In genomic region chr15:49046113-49046883, GRCh38 we compare ENCODE assay signal across 8 cellular contexts. TPM values are rescaled to one million over a fixed set of nuclear protein-coding genes. Genes with fewer than 3 reads are reported as not detected.
DNase-seq lines count a peak whose midpoint lies in the region; ATAC-seq, FAIRE-seq and TF ChIP-seq lines count a peak whose summit lies in the region.

SECISBP2L (minus strand) TSS chr15:49046446; CDS start chr15:49046299, 147 bp downstream.

- intact Hi-C loops in endothelial cell of umbilical vein (cut with micrococcal nuclease): loop anchor here (1.0 to 10.0 kb wide), 7 partner anchors 15 to 715 kb away; partner anchors contain the start of genes COPS2, DUT and EID1

- peak; percentile 94 for ATAC-seq in GM21423 (IDR thresholded peaks at IDR 0.05; ENCODE audit: unreplicated experiment)

- peak; percentile 73 for TF ChIP-seq CTCF in OCI-LY1 (IDR thresholded peaks at IDR 0.05; ENCODE audit: low read length)
- TF ChIP-seq CTCF in endothelial cell of umbilical vein (IDR thresholded peaks at IDR 0.05; ENCODE audit: extremely low read depth in 1 of 2, insufficient read depth in 1 of 2, low read depth in 1 of 2, low read length in 2 of 2): peak; percentile 23 to 49

- BruUV-seq in endothelial cell of umbilical vein (replicated peaks; lab: Mats Ljungman, UMichigan): no TSS peak

- H3K4me3 ChIP-seq in HUES6 (ENCODE audit: low read depth, low read length) (peak within 1 kb of the TSS; percentile 82), OCI-LY1 (ENCODE audit: low read depth, low read length, poor library complexity, severe bottlenecking) (peak within 1 kb of the TSS; percentile 84), endothelial cell of umbilical vein (replicated peaks in 1 of 3; ENCODE audit: insufficient read depth in 1 of 3, low read depth in 1 of 3, low read length in 3 of 3) (peak within 1 kb of the TSS; percentile 75 to 98 (median 80))

- CTCF ChIA-PET in endothelial cell of umbilical vein (lab: Charles Lee): interaction anchor here (0.7 to 5.1 kb wide), 11 partner anchors 8 to 375 kb away, joined by 3 to 36 read pairs (median 4); partner anchors contain the start of genes COPS2 and SHC4

- peak; percentile 88 for FAIRE-seq in endothelial cell of umbilical vein (lab: Jason Lieb, UNC)

- DNase-seq in DMS 273 (lab: John Stamatoyannopoulos, UW; ENCODE audit: unreplicated experiment) (peak; percentile 95), endothelial cell of umbilical vein (ENCODE audit: low read depth, low spot score) (peak; percentile 97), middle frontal gyrus (ENCODE audit: extremely low spot score, low spot score) (peak; percentile 90)
- DNase-seq in activated CD8-positive, alpha-beta memory T cell treated with anti-CD3 and anti-CD28 coated beads, Interleukin-2, amount 50 U/mL, for 48 hours: peak; percentile 92
- peak; percentile 79 to 86 for DNase-seq in stimulated activated CD8-positive, alpha-beta memory T cell treated with anti-CD3 and anti-CD28 coated beads, Interleukin-2, amount 100 ng/mL, for 48 hours (ENCODE audit: low read depth in 2 of 2)

- H3K9ac ChIP-seq in HUES6 (ENCODE audit: low read length) (peak within 1 kb of the TSS; percentile 75), OCI-LY1 (ENCODE audit: low read length) (peak within 1 kb of the TSS; percentile 75), endothelial cell of umbilical vein (replicated peaks; ENCODE audit: extremely low read depth, insufficient read depth, low read length) (peak within 1 kb of the TSS; percentile 90)

- POLR2A ChIA-PET in endothelial cell of umbilical vein (lab: Charles Lee): interaction anchor here (1.5 kb wide), 1 partner anchor 14 kb away, joined by 4 read pairs; no protein-coding TSS in a partner anchor

- no peaks in the 10 kb centered on the region for H3F3A ChIP-seq in OCI-LY1 (ENCODE audit: insufficient read depth, low read length)

- H3K4me1 ChIP-seq in HUES6 (ENCODE audit: control insufficient read depth, insufficient read depth, low read length) (peaks cover 14% of the 10 kb centered on the region), OCI-LY1 (ENCODE audit: insufficient read depth, low read length, severe bottlenecking) (peaks cover 19% of the 10 kb centered on the region), endothelial cell of umbilical vein (ENCODE audit: control insufficient read depth, extremely low read depth, insufficient read depth, low read length) (peaks cover 18% of the 10 kb centered on the region)

- H3K9me3 ChIP-seq in HUES6 (ENCODE audit: control insufficient read depth, insufficient read depth, low read depth, low read length): peaks cover 1% of the 10 kb centered on the region; the same call in 1 of the 2 replicates
- no peaks in the 10 kb centered on the region for H3K9me3 ChIP-seq in OCI-LY1 (ENCODE audit: low read length)
- no peaks in the 10 kb centered on the region for H3K9me3 ChIP-seq in endothelial cell of umbilical vein (replicated peaks; ENCODE audit: control insufficient read depth, insufficient read depth, low read length)

- H3K79me2 ChIP-seq in OCI-LY1 (ENCODE audit: insufficient read depth, low read length) (0 out of 2 replicates have a peak, but pooled peaks cover 19% of the 10 kb centered on the region), endothelial cell of umbilical vein (ENCODE audit: control insufficient read depth, insufficient read depth, low read length) (peaks cover 35% of the 10 kb centered on the region)

- H3K27ac ChIP-seq in HUES6 (ENCODE audit: low read depth, low read length) (peak within 1 kb of the TSS; percentile 57; the same call in 1 of the 2 replicates), OCI-LY1 (ENCODE audit: low read depth, low read length, poor library complexity, severe bottlenecking) (peak within 1 kb of the TSS; percentile 50), endothelial cell of umbilical vein (ENCODE audit: insufficient read depth, low read depth, low read length) (peak within 1 kb of the TSS; percentile 74)

- H3K4me2 ChIP-seq in OCI-LY1 (ENCODE audit: low read length) (peak within 1 kb of the TSS; percentile 97), endothelial cell of umbilical vein (ENCODE audit: insufficient read depth, low read length) (peak within 1 kb of the TSS; percentile 100)

- no peaks in the 10 kb centered on the region for H3K9me2 ChIP-seq in OCI-LY1 (ENCODE audit: low read depth, low read length)

- H3K36me3 ChIP-seq in HUES6 (ENCODE audit: control insufficient read depth, insufficient read depth, low read length) (no peaks in the 10 kb centered on the region), OCI-LY1 (ENCODE audit: insufficient read depth, low read length) (no peaks in the 10 kb centered on the region), endothelial cell of umbilical vein (ENCODE audit: control insufficient read depth in 2 of 2, extremely low read depth in 1 of 2, insufficient read depth in 2 of 2, low read length in 2 of 2) (no peaks in the 10 kb centered on the region)

- peak within 1 kb of the TSS; percentile 76 for H2AFZ ChIP-seq in OCI-LY1 (ENCODE audit: low read length)
- peak within 1 kb of the TSS; percentile 100 for H2AFZ ChIP-seq in endothelial cell of umbilical vein (ENCODE audit: low read depth, low read length)

- no peaks in the 10 kb centered on the region for H4K20me1 ChIP-seq in OCI-LY1 (ENCODE audit: insufficient read depth, low read length)
- H4K20me1 ChIP-seq in endothelial cell of umbilical vein (replicated peaks; ENCODE audit: control insufficient read depth, extremely low read depth, insufficient read depth, low read length): peaks cover 2% of the 10 kb centered on the region

- TF ChIP-seq POLR2A in endothelial cell of umbilical vein (IDR thresholded peaks at IDR 0.05; ENCODE audit: low read depth, low read length): peak; percentile 51

- H3K9me1 ChIP-seq in endothelial cell of umbilical vein (replicated peaks; ENCODE audit: control insufficient read depth, extremely low read depth, insufficient read depth, low read length): no peaks in the 10 kb centered on the region

- no peaks in the 10 kb centered on the region for H3K27me3 ChIP-seq in HUES6 (ENCODE audit: control insufficient read depth, insufficient read depth, low read length)
- H3K27me3 ChIP-seq in OCI-LY1 (ENCODE audit: insufficient read depth, low read length): no peaks in the 10 kb centered on the region
- peaks cover 0 to 1% of the 10 kb centered on the region in 2 experiments for H3K27me3 ChIP-seq in endothelial cell of umbilical vein (ENCODE audit: control insufficient read depth in 2 of 2, insufficient read depth in 2 of 2, low read length in 2 of 2)

- dilution Hi-C loops in endothelial cell of umbilical vein (cut with MboI; ENCODE audit: extremely low pct_ligation_motif_present, low sequenced_read_pairs): no loop called here

TF ChIP-seq in endothelial cell of umbilical vein, 7 proteins besides CTCF, POLR2A, EP300 and RAD21:
- TF ChIP-seq EZH2 (IDR thresholded peaks at IDR 0.05; ENCODE audit: borderline replicate concordance, low read depth, low read length, severe bottlenecking) (no peak), FOS (IDR thresholded peaks at IDR 0.05; ENCODE audit: borderline replicate concordance, insufficient read depth, low read length) (no peak), POLR2AphosphoS5 (IDR thresholded peaks at IDR 0.05; ENCODE audit: insufficient read depth, low read depth, low read length) (no peak), MAX (IDR thresholded peaks at IDR 0.05; ENCODE audit: insufficient read depth, insufficient read length) (peak; percentile 35), JUN (IDR thresholded peaks at IDR 0.05; ENCODE audit: borderline replicate concordance, insufficient read depth, insufficient read length, low read depth) (no peak), GATA2 (IDR thresholded peaks at IDR 0.05; ENCODE audit: insufficient read depth, insufficient read length, low read depth, low read length) (no peak)

RNA-seq across cellular contexts. Expression of gene SECISBP2L, which starts in this region (rescaled TPM):
- total RNA-seq in endothelial cell of umbilical vein: 44.7 and 52.3 TPM in 2 replicates
- 23.1 and 23.2 TPM in 2 replicates for polyA plus RNA-seq in endothelial cell of umbilical vein
- polyA plus RNA-seq in endothelial cell of umbilical vein (2011; cell fraction: cytosol; rRNA removed): 9.3 and 10.1 TPM in 2 replicates
- polyA plus RNA-seq in endothelial cell of umbilical vein (2011; cell fraction: nucleus; rRNA removed): 25.5 and 26.3 TPM in 2 replicates
- polyA plus RNA-seq in endothelial cell of umbilical vein (2012): 16.2 and 20.6 TPM in 2 replicates
- 115 TPM in 2 replicates for polyA minus RNA-seq in endothelial cell of umbilical vein
- polyA minus RNA-seq in endothelial cell of umbilical vein (2011; cell fraction: cytosol; rRNA and poly(A)+ RNA removed): 11.1 TPM
- 101 and 132 TPM in 2 replicates for polyA minus RNA-seq in endothelial cell of umbilical vein (2011; cell fraction: nucleus; rRNA and poly(A)+ RNA removed)

Comparison
In these comparisons a context has a peak if more than half of its experiments do, and no peak if none do; other contexts are left out.
1. Peak in every context shown above with its lines: DNase-seq, ATAC-seq, H3K4me3 ChIP-seq and H3K27ac ChIP-seq.